Comparison of ENCODE assay signal across 25 cellular contexts in the genomic region with DNA sequence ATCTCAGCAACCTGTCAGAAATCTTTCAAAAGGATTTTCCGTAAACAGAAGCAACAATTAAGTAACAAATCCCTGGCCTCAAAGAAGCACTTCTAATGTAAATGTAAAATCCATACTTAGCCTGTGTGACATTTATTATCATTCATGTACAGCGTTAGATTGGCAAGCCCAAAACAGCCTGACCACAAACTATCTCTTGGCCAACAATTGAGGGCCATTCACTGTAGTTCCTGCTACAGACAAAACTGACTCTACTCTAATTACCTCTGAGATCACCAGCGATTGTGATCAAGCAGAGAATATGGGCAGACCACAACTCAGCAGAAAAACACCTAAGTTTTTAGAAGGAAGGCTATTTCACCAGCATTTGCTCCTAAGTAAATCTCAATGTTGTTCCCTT. TPM values are rescaled to one million over a fixed set of nuclear protein-coding genes. Genes with fewer than 3 reads are reported as not detected.
"Had no signal": no experiment of that assay in that cellular context is flagged by ENCODE, and none has a peak within 500 bp of the region (broad histone marks: within the 10 kb centered on the region; RNA-seq: fewer than 3 reads in every experiment).

No MANE protein-coding gene starts in this region.

- H3K4me3 ChIP-seq: colonic mucosa, dorsolateral prefrontal cortex, esophagus muscularis mucosa, left lung, lung, right lobe of liver, skin epidermis, thyroid gland had no signal

- DNase-seq: activated CD4-positive, alpha-beta memory T cell treated with anti-CD3 and anti-CD28 coated beads for 36 hours; activated CD4-positive, alpha-beta T cell treated with anti-CD3 and anti-CD28 coated beads for 48 hours; activated effector memory CD4-positive, alpha-beta T cell treated with Interleukin-2 at 50 U/mL for 16 hours; activated naive CD4-positive, alpha-beta T cell treated with anti-CD3 and anti-CD28 coated beads for 36 hours; activated naive CD8-positive, alpha-beta T cell treated with anti-CD3 and anti-CD28 coated beads, Interleukin-2, amount 10 ng/mL, durations not matched to agents 7 days and 5 days; activated T-cell treated with anti-CD3 and anti-CD28 coated beads, Interleukin-2, amount 50 U/mL, for 72 hours; amniotic stem cell; colonic mucosa; dorsolateral prefrontal cortex; hippocampal formation; kidney glomerular epithelial cell; left lung; naive B cell; occipital lobe; right lobe of liver; stimulated activated CD4-positive, alpha-beta T cell treated with anti-CD3 and anti-CD28 coated beads, Interleukin-1b, Interleukin-23, amount 100 ng/mL, for 48 hours; substantia nigra; thyroid gland had no signal

- H3K9me3 Mint-ChIP-seq: activated CD4-positive, alpha-beta memory T cell treated with anti-CD3 and anti-CD28 coated beads for 36 hours; activated naive CD4-positive, alpha-beta T cell treated with anti-CD3 and anti-CD28 coated beads for 36 hours; activated naive CD8-positive, alpha-beta T cell treated with anti-CD3 and anti-CD28 coated beads, Interleukin-2, amount 10 ng/mL, durations not matched to agents 7 days and 5 days; activated T-cell treated with anti-CD3 and anti-CD28 coated beads, Interleukin-2, amount 50 U/mL, for 72 hours; naive B cell; stimulated activated naive CD8-positive, alpha-beta T cell treated with anti-CD3 and anti-CD28 coated beads, Interleukin-15, Interleukin-2, amounts not matched to agents 100 ng/mL and 50 ng/mL, for 24 hours had no signal

- H3K27me3 ChIP-seq: colonic mucosa, dorsolateral prefrontal cortex, esophagus muscularis mucosa, left lung, right lobe of liver, thyroid gland had no signal

- H3K9me3 ChIP-seq: colonic mucosa, esophagus muscularis mucosa, left lung, right lobe of liver, thyroid gland had no signal

- H3K36me3 ChIP-seq: colonic mucosa had no signal

- H3K27ac Mint-ChIP-seq: activated CD4-positive, alpha-beta memory T cell treated with anti-CD3 and anti-CD28 coated beads for 36 hours; activated naive CD4-positive, alpha-beta T cell treated with anti-CD3 and anti-CD28 coated beads for 36 hours; activated naive CD8-positive, alpha-beta T cell treated with anti-CD3 and anti-CD28 coated beads, Interleukin-2, amount 10 ng/mL, durations not matched to agents 7 days and 5 days; activated T-cell treated with anti-CD3 and anti-CD28 coated beads, Interleukin-2, amount 50 U/mL, for 72 hours; naive B cell; stimulated activated naive CD8-positive, alpha-beta T cell treated with anti-CD3 and anti-CD28 coated beads, Interleukin-15, Interleukin-2, amounts not matched to agents 100 ng/mL and 50 ng/mL, for 24 hours had no signal

- H3K27me3 Mint-ChIP-seq: activated CD4-positive, alpha-beta memory T cell treated with anti-CD3 and anti-CD28 coated beads for 36 hours; activated naive CD8-positive, alpha-beta T cell treated with anti-CD3 and anti-CD28 coated beads, Interleukin-2, amount 10 ng/mL, durations not matched to agents 7 days and 5 days; naive B cell; stimulated activated naive CD8-positive, alpha-beta T cell treated with anti-CD3 and anti-CD28 coated beads, Interleukin-15, Interleukin-2, amounts not matched to agents 100 ng/mL and 50 ng/mL, for 24 hours had no signal

- H3K27ac ChIP-seq: colonic mucosa, dorsolateral prefrontal cortex, esophagus muscularis mucosa, left lung, right lobe of liver, skin epidermis, thyroid gland had no signal

- ATAC-seq: activated T-cell treated with anti-CD3 and anti-CD28 coated beads, Interleukin-2, amount 50 U/mL, for 72 hours; left lung; right lobe of liver had no signal

- H3K4me3 Mint-ChIP-seq: activated CD4-positive, alpha-beta memory T cell treated with anti-CD3 and anti-CD28 coated beads for 36 hours; activated naive CD4-positive, alpha-beta T cell treated with anti-CD3 and anti-CD28 coated beads for 36 hours; activated naive CD8-positive, alpha-beta T cell treated with anti-CD3 and anti-CD28 coated beads, Interleukin-2, amount 10 ng/mL, durations not matched to agents 7 days and 5 days; activated T-cell treated with anti-CD3 and anti-CD28 coated beads, Interleukin-2, amount 50 U/mL, for 72 hours; naive B cell; neural crest cell; stimulated activated naive CD8-positive, alpha-beta T cell treated with anti-CD3 and anti-CD28 coated beads, Interleukin-15, Interleukin-2, amounts not matched to agents 100 ng/mL and 50 ng/mL, for 24 hours had no signal

- H3K4me1 ChIP-seq: colonic mucosa, left lung had no signal

- FAIRE-seq: bronchial epithelial cell, frontal cortex had no signal

- H3K4me1 Mint-ChIP-seq: neural crest cell had no signal

RNA-seq across cellular contexts. Expression of a gene that starts 48.8 kb away (rescaled TPM):
- total RNA-seq: activated CD4-positive, alpha-beta memory T cell treated with anti-CD3 and anti-CD28 coated beads for 36 hours; activated naive CD4-positive, alpha-beta T cell treated with anti-CD3 and anti-CD28 coated beads for 36 hours; activated naive CD8-positive, alpha-beta T cell treated with anti-CD3 and anti-CD28 coated beads, Interleukin-2, amount 10 ng/mL, durations not matched to agents 7 days and 5 days had no signal
